In genomic region chr17:39867084-39867890, GRCh38 we compare ENCODE assay signal across 8 cellular contexts. TPM values are rescaled to one million over a fixed set of nuclear protein-coding genes. Genes with fewer than 3 reads are reported as not detected.
DNase-seq lines count a peak whose midpoint lies in the region; ATAC-seq lines count a peak whose summit lies in the region.

No MANE protein-coding gene starts in this region.

- peaks cover 12% of the 10 kb centered on the region for H3K36me3 Mint-ChIP-seq in natural killer cell treated with Interleukin-12 subunit alpha and Interleukin-12 subunit beta and Interleukin-15 and Interleukin-18, amount 100 ng/mL, for 72 hours

- no peaks in the 10 kb centered on the region for H3K9me3 Mint-ChIP-seq in natural killer cell treated with Interleukin-12 subunit alpha and Interleukin-12 subunit beta and Interleukin-15 and Interleukin-18, amount 100 ng/mL, for 72 hours

- H3K27me3 Mint-ChIP-seq in natural killer cell treated with Interleukin-12 subunit alpha and Interleukin-12 subunit beta and Interleukin-15 and Interleukin-18, amount 100 ng/mL, for 72 hours = no peaks in the 10 kb centered on the region

- H3K4me1 Mint-ChIP-seq in natural killer cell treated with Interleukin-12 subunit alpha and Interleukin-12 subunit beta and Interleukin-15 and Interleukin-18, amount 100 ng/mL, for 72 hours (ENCODE audit: low read depth in 2 of 2) = peaks cover 35 to 36% of the 10 kb centered on the region in 2 donors

- H3K4me3 Mint-ChIP-seq in natural killer cell treated with Interleukin-12 subunit alpha and Interleukin-12 subunit beta and Interleukin-15 and Interleukin-18, amount 100 ng/mL, for 72 hours = peak overlapping the region; percentile 97

- DNase-seq in activated CD4-positive, alpha-beta T cell treated with anti-CD3 and anti-CD28 coated beads for 24 hours (ENCODE audit: low read depth in 2 of 2) = peak; percentile 46 to 53
- no peak for DNase-seq in natural killer cell treated with Interleukin-12 subunit alpha and Interleukin-12 subunit beta and Interleukin-15 and Interleukin-18, amount 100 ng/mL, for 72 hours (ENCODE audit: low spot score)
- no peak for DNase-seq in DMS 273 treated with DMSO at 0.1 percent for 48 hours (lab: John Stamatoyannopoulos, UW)
- DNase-seq in foreskin melanocyte = no peak
- DNase-seq in T1000 (lab: John Stamatoyannopoulos, UW) = no peak
- no peak for DNase-seq in islet precursor cell

- ATAC-seq in GM18502 (IDR thresholded peaks at IDR 0.05; ENCODE audit: poor library complexity, unreplicated experiment) = peak; percentile 61
- ATAC-seq in HG02840 (IDR thresholded peaks at IDR 0.05; ENCODE audit: low FRiP score, unreplicated experiment) = peak; percentile 48
- ATAC-seq in natural killer cell treated with Interleukin-12 subunit alpha and Interleukin-12 subunit beta and Interleukin-15 and Interleukin-18, amount 100 ng/mL, for 72 hours = peak in 1 of 2 donors; percentile 80

- peak overlapping the region; percentile 73 to 99 for H3K27ac Mint-ChIP-seq in natural killer cell treated with Interleukin-12 subunit alpha and Interleukin-12 subunit beta and Interleukin-15 and Interleukin-18, amount 100 ng/mL, for 72 hours

RNA-seq across cellular contexts. Expression of gene ZPBP2, which starts 0.7 kb away (rescaled TPM):
- total RNA-seq in natural killer cell treated with Interleukin-12 subunit alpha and Interleukin-12 subunit beta and Interleukin-15 and Interleukin-18, amount 100 ng/mL, for 72 hours = not detected

RNA-seq across cellular contexts. Expression of gene IKZF3, which starts 3.2 kb away (rescaled TPM):
- total RNA-seq in natural killer cell treated with Interleukin-12 subunit alpha and Interleukin-12 subunit beta and Interleukin-15 and Interleukin-18, amount 100 ng/mL, for 72 hours = 10 to 100 TPM; 65.5 to 80.9 TPM

RNA-seq across cellular contexts. Expression of gene GSDMB, which starts 51.1 kb away (rescaled TPM):
- total RNA-seq in natural killer cell treated with Interleukin-12 subunit alpha and Interleukin-12 subunit beta and Interleukin-15 and Interleukin-18, amount 100 ng/mL, for 72 hours = 10 to 100 TPM; 39.0 to 54.1 TPM

Comparison
In these comparisons a context has a peak if more than half of its experiments do, and no peak if none do; other contexts are left out.
1. DNase-seq: peak in activated CD4-positive, alpha-beta T cell treated with anti-CD3 and anti-CD28 coated beads for 24 hours (2 of 2); none in natural killer cell treated with Interleukin-12 subunit alpha and Interleukin-12 subunit beta and Interleukin-15 and Interleukin-18, amount 100 ng/mL, for 72 hours (single experiment), DMS 273 treated with DMSO at 0.1 percent for 48 hours (single experiment), foreskin melanocyte (single experiment), T1000 (single experiment) and islet precursor cell (single experiment).